ENCODE assay signal across 8 cellular contexts in genomic region chr20:40689100-40689942, GRCh38. TPM values are rescaled to one million over a fixed set of nuclear protein-coding genes. Genes with fewer than 3 reads are reported as not detected.
DNase-seq lines count a peak whose midpoint lies in the region; ATAC-seq, FAIRE-seq and TF ChIP-seq lines count a peak whose summit lies in the region.

Gene MAFB, minus strand, starts transcription at chr20:40689236. Its CDS starts 386 bp downstream, at chr20:40688850.

- DNase-seq in AG04450 (ENCODE audit: low read depth, low spot score), result peak; percentile 47
- DNase-seq in GM18507 (ENCODE audit: extremely low spot score, insufficient read length, low read depth), result peak; percentile 25
- DNase-seq in OCI-M1 (lab: John Stamatoyannopoulos, UW), result peak; percentile 38
- DNase-seq in brain pericyte (ENCODE audit: low read depth, low spot score), result peak; percentile 79
- peak; percentile 24 for DNase-seq in renal cortical epithelial cell (ENCODE audit: low read depth)

- peak within 1 kb of the TSS; percentile 70 for H3K27ac ChIP-seq in AG04450 (ENCODE audit: low read depth, low read length)

- peak within 1 kb of the TSS; percentile 60 for H3K4me3 ChIP-seq in AG04450 (ENCODE audit: low read depth, low read length)
- peak within 1 kb of the TSS; percentile 56 for H3K4me3 ChIP-seq in iPS-11a (ENCODE audit: low read depth, low read length)

- H3K9me3 ChIP-seq in AG04450 (ENCODE audit: control insufficient read depth, insufficient read depth, low read length), result peaks cover 6% of the 10 kb centered on the region; the same call in 1 of the 2 replicates

- no peak for TF ChIP-seq CTCF in AG04450 (IDR thresholded peaks at IDR 0.05; ENCODE audit: low read depth, low read length)

- H3K27me3 ChIP-seq in AG04450 (ENCODE audit: control insufficient read depth, insufficient read depth, low read length), result peaks cover 80% of the 10 kb centered on the region

- CTCF ChIA-PET in AG04450 (lab: Charles Lee), result interaction anchor here (0.6 to 1.7 kb wide), 30 partner anchors 8 to 1638 kb away, joined by 3 to 9 read pairs (median 3); no protein-coding TSS in a partner anchor

- ATAC-seq in HG03521 (IDR thresholded peaks at IDR 0.05; ENCODE audit: unreplicated experiment), result peak; percentile 40
- ATAC-seq in HG02970 (IDR thresholded peaks at IDR 0.05; ENCODE audit: low FRiP score, unreplicated experiment), result no peak

- POLR2A ChIA-PET in AG04450 (lab: Yijun Ruan, JAX), result interaction anchor here (0.6 to 1.1 kb wide), 4 partner anchors 13 to 1350 kb away, joined by 3 to 5 read pairs (median 4); no protein-coding TSS in a partner anchor

- no peak for FAIRE-seq in GM18507 (lab: Jason Lieb, UNC)

RNA-seq across cellular contexts. Expression of gene MAFB, which starts in this region (rescaled TPM):
- polyA plus RNA-seq in AG04450 (2011; rRNA removed), result 0.10 and 0.14 TPM in 2 replicates
- 0.09 and 0.23 TPM in 2 replicates for polyA minus RNA-seq in AG04450 (2011; rRNA and poly(A)+ RNA removed)
- 0.35 and 3.4 TPM in 2 replicates for total RNA-seq in renal cortical epithelial cell

Comparison
In these comparisons a context has a peak if more than half of its experiments do, and no peak if none do; other contexts are left out.
1. Peak in DNase-seq, H3K4me3 ChIP-seq and H3K27ac ChIP-seq in AG04450; RNA of the gene not detected or under 1 TPM.
2. DNase-seq: peak in every context shown above with its lines; median percentile 79 in brain pericyte; 47 in AG04450; 38 in OCI-M1; 25 in GM18507; 24 in renal cortical epithelial cell.